23 cellular contexts compared by ENCODE assay signal in genomic region chr2:21916934-21917522, GRCh38.
A peak's percentile ranks its signal among the peaks of the same experiment; 100 is the strongest.
DNase-seq lines count a peak whose midpoint lies in the region; ATAC-seq and TF ChIP-seq lines count a peak whose summit lies in the region.
"Had no signal": no experiment of that assay in that cellular context is flagged by ENCODE, and none has a peak within 500 bp of the region (broad histone marks: within the 10 kb centered on the region; RNA-seq: fewer than 3 reads in every experiment).

No MANE protein-coding gene starts in this region.

- DNase-seq in ELR (ENCODE audit: low read depth), result peak; percentile 0
- peak; percentile 8 for DNase-seq in choroid plexus epithelial cell (ENCODE audit: low read depth)
- DNase-seq in retina, result peak; percentile 42
- DNase-seq in activated CD4-positive, CD25-positive, alpha-beta regulatory T cell (lab: John Stamatoyannopoulos, UW), result no peak
- no peak for DNase-seq in GM10266 (ENCODE audit: extremely low spot score)
- DNase-seq: activated CD4-positive, alpha-beta T cell treated with anti-CD3 and anti-CD28 coated beads for 36 hours; activated naive CD4-positive, alpha-beta T cell treated with anti-CD3 and anti-CD28 coated beads, Interleukin-2, amount 10 ng/mL, durations not matched to agents 7 days and 5 days; activated T-cell treated with anti-CD3 and anti-CD28 coated beads, Interleukin-2, amount 50 U/mL, for 48 hours; amygdala; caudate nucleus; dermis blood vessel endothelial cell; DND-41; GOT3; heart left ventricle; mucosa of descending colon; NCI-H187; Peyer's patch; stimulated activated naive B cell treated with anti-CD40 and anti-IgM and Interleukin-4, amounts not matched to agents 10 μg/mL and 1 μg/mL and 100 μg/mL, for 72 hours; T-cell had no signal

- no peak for TF ChIP-seq RAD21 in Ishikawa (IDR thresholded peaks at IDR 0.05; ENCODE audit: low read depth)

- TF ChIP-seq EP300 in Ishikawa (IDR thresholded peaks at IDR 0.05; ENCODE audit: borderline replicate concordance), result no peak

- TF ChIP-seq CTCF in choroid plexus epithelial cell (conservative IDR thresholded peaks at IDR 0.05; ENCODE audit: low read depth, low read length), result no peak
- TF ChIP-seq CTCF in GM10266 (IDR thresholded peaks at IDR 0.05; ENCODE audit: control insufficient read depth, insufficient read depth, low read depth, missing control alignments), result no peak

- no peak for ATAC-seq in GM21423 (IDR thresholded peaks at IDR 0.05; ENCODE audit: unreplicated experiment)
- ATAC-seq: activated CD4-positive, alpha-beta T cell treated with anti-CD3 and anti-CD28 coated beads for 36 hours; heart left ventricle; mucosa of descending colon; stimulated activated naive B cell treated with anti-CD40 and anti-IgM and Interleukin-4, amounts not matched to agents 10 μg/mL and 1 μg/mL and 100 μg/mL, for 72 hours; T-cell had no signal

- H3K4me3 ChIP-seq in choroid plexus epithelial cell (ENCODE audit: low read depth, low read length), result no peak overlapping the region
- H3K4me3 ChIP-seq: heart left ventricle, mucosa of descending colon, Peyer's patch, SJCRH30, smooth muscle cell had no signal

TF ChIP-seq in Ishikawa, 13 proteins besides CTCF, POLR2A, EP300 and RAD21:
- TF ChIP-seq, protein P1, sequence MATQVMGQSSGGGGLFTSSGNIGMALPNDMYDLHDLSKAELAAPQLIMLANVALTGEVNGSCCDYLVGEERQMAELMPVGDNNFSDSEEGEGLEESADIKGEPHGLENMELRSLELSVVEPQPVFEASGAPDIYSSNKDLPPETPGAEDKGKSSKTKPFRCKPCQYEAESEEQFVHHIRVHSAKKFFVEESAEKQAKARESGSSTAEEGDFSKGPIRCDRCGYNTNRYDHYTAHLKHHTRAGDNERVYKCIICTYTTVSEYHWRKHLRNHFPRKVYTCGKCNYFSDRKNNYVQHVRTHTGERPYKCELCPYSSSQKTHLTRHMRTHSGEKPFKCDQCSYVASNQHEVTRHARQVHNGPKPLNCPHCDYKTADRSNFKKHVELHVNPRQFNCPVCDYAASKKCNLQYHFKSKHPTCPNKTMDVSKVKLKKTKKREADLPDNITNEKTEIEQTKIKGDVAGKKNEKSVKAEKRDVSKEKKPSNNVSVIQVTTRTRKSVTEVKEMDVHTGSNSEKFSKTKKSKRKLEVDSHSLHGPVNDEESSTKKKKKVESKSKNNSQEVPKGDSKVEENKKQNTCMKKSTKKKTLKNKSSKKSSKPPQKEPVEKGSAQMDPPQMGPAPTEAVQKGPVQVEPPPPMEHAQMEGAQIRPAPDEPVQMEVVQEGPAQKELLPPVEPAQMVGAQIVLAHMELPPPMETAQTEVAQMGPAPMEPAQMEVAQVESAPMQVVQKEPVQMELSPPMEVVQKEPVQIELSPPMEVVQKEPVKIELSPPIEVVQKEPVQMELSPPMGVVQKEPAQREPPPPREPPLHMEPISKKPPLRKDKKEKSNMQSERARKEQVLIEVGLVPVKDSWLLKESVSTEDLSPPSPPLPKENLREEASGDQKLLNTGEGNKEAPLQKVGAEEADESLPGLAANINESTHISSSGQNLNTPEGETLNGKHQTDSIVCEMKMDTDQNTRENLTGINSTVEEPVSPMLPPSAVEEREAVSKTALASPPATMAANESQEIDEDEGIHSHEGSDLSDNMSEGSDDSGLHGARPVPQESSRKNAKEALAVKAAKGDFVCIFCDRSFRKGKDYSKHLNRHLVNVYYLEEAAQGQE (IDR thresholded peaks at IDR 0.05; ENCODE audit: low read depth), result peak; percentile 75
- TF ChIP-seq TAF1 (IDR thresholded peaks at IDR 0.05; ENCODE audit: low read depth), result no peak

Comparison
In these comparisons a context has a peak if more than half of its experiments do, and no peak if none do; other contexts are left out.
1. DNase-seq: peak in ELR (single experiment), choroid plexus epithelial cell (single experiment) and retina (single experiment); none in activated CD4-positive, CD25-positive, alpha-beta regulatory T cell (0 of 4) and GM10266 (single experiment).